Comparison of ENCODE assay signal across 14 cellular contexts in genomic region chr15:101013769-101014223, GRCh38.
DNase-seq lines count a peak whose midpoint lies in the region; ATAC-seq and TF ChIP-seq lines count a peak whose summit lies in the region.
"Had no signal": no experiment of that assay in that cellular context is flagged by ENCODE, and none has a peak within 500 bp of the region (broad histone marks: within the 10 kb centered on the region; RNA-seq: fewer than 3 reads in every experiment).

No MANE protein-coding gene starts in this region.

- H3K9me3 ChIP-seq in esophagus muscularis mucosa = no peaks in the 10 kb centered on the region
- no peaks in the 10 kb centered on the region for H3K9me3 ChIP-seq in aorta (ENCODE audit: control insufficient read depth, low read length)

- H3K4me1 ChIP-seq in esophagus muscularis mucosa (peaks cover 0 to 9% (median 4%) of the 10 kb centered on the region in 4 donors), aorta (ENCODE audit: control insufficient read depth in 1 of 2, insufficient read depth in 2 of 2, low read length in 2 of 2) (no peaks in the 10 kb centered on the region)

- 65% methylated on average over 10 of the region's 11 CpGs for WGBS in esophagus muscularis mucosa
- WGBS in aorta, 2 donors = 87 to 89% methylated on average over 11 of the region's 11 CpGs

- H3K4me1 Mint-ChIP-seq in activated CD8-positive, alpha-beta T cell treated with anti-CD3 and anti-CD28 coated beads, Interleukin-2, amount 10 ng/mL, durations not matched to agents 7 days and 5 days (ENCODE audit: low read depth) = no peaks in the 10 kb centered on the region
- H3K4me1 Mint-ChIP-seq in activated CD8-positive, alpha-beta T cell treated with anti-CD3 and anti-CD28 coated beads for 36 hours (ENCODE audit: low read depth) = peaks cover 2% of the 10 kb centered on the region
- peaks cover 1% of the 10 kb centered on the region for H3K4me1 Mint-ChIP-seq in stimulated activated effector memory CD8-positive, alpha-beta T cell treated with anti-CD3 and anti-CD28 coated beads, Interleukin-12 subunit alpha, Interleukin-12 subunit beta, amount 100 ng/mL, for 72 hours
- peaks cover 2% of the 10 kb centered on the region for H3K4me1 Mint-ChIP-seq in activated T-cell treated with anti-CD3 and anti-CD28 coated beads, Interleukin-2, amount 50 U/mL, for 4 hours (ENCODE audit: low read depth)

- H3K27me3 ChIP-seq in esophagus muscularis mucosa (peaks cover 0 to 12% (median 0%) of the 10 kb centered on the region in 4 donors), aorta (ENCODE audit: control insufficient read depth in 1 of 2, insufficient read depth in 2 of 2, low read length in 1 of 2) (no peaks in the 10 kb centered on the region)

- POLR2A ChIA-PET in activated CD8-positive, alpha-beta T cell treated with anti-CD3 and anti-CD28 coated beads, Interleukin-2, amount 10 ng/mL, durations not matched to agents 7 days and 5 days (lab: Charles Lee) = interaction anchor here (0.6 kb wide), 1 partner anchor 109 kb away, joined by 3 read pairs; no protein-coding TSS in a partner anchor
- POLR2A ChIA-PET in activated CD8-positive, alpha-beta T cell treated with anti-CD3 and anti-CD28 coated beads for 36 hours (lab: Charles Lee) = no interaction called here

- TF ChIP-seq CTCF in activated CD8-positive, alpha-beta T cell treated with anti-CD3 and anti-CD28 coated beads for 36 hours (IDR thresholded peaks at IDR 0.05) = no peak
- TF ChIP-seq CTCF in esophagus muscularis mucosa (IDR thresholded peaks at IDR 0.05) = no peak

- H3K9me3 Mint-ChIP-seq in activated CD8-positive, alpha-beta T cell treated with anti-CD3 and anti-CD28 coated beads, Interleukin-2, amount 10 ng/mL, durations not matched to agents 7 days and 5 days (ENCODE audit: insufficient read depth) = no peaks in the 10 kb centered on the region
- no peaks in the 10 kb centered on the region for H3K9me3 Mint-ChIP-seq in activated CD8-positive, alpha-beta T cell treated with anti-CD3 and anti-CD28 coated beads for 36 hours
- no peaks in the 10 kb centered on the region for H3K9me3 Mint-ChIP-seq in stimulated activated effector memory CD8-positive, alpha-beta T cell treated with anti-CD3 and anti-CD28 coated beads, Interleukin-12 subunit alpha, Interleukin-12 subunit beta, amount 100 ng/mL, for 72 hours
- no peaks in the 10 kb centered on the region for H3K9me3 Mint-ChIP-seq in activated T-cell treated with anti-CD3 and anti-CD28 coated beads, Interleukin-2, amount 50 U/mL, for 4 hours
- H3K9me3 Mint-ChIP-seq: activated CD4-positive, alpha-beta T cell treated with anti-CD3 and anti-CD28 coated beads, Interleukin-2, amount 10 ng/mL, durations not matched to agents 24 days and 14 days; CD4-positive, CD25-positive, alpha-beta regulatory T cell had no signal

- H3K4me3 Mint-ChIP-seq in activated CD8-positive, alpha-beta T cell treated with anti-CD3 and anti-CD28 coated beads, Interleukin-2, amount 10 ng/mL, durations not matched to agents 7 days and 5 days = no peak overlapping the region
- no peak overlapping the region for H3K4me3 Mint-ChIP-seq in activated CD8-positive, alpha-beta T cell treated with anti-CD3 and anti-CD28 coated beads for 36 hours
- H3K4me3 Mint-ChIP-seq in stimulated activated effector memory CD8-positive, alpha-beta T cell treated with anti-CD3 and anti-CD28 coated beads, Interleukin-12 subunit alpha, Interleukin-12 subunit beta, amount 100 ng/mL, for 72 hours = no peak overlapping the region
- H3K4me3 Mint-ChIP-seq in activated T-cell treated with anti-CD3 and anti-CD28 coated beads, Interleukin-2, amount 50 U/mL, for 4 hours = no peak overlapping the region
- H3K4me3 Mint-ChIP-seq: activated CD4-positive, alpha-beta T cell treated with anti-CD3 and anti-CD28 coated beads, Interleukin-2, amount 10 ng/mL, durations not matched to agents 24 days and 14 days; CD4-positive, CD25-positive, alpha-beta regulatory T cell had no signal

- no peak for TF ChIP-seq EP300 in esophagus muscularis mucosa (IDR thresholded peaks at IDR 0.05)

- no peak overlapping the region for H3K27ac ChIP-seq in esophagus muscularis mucosa (replicated peaks in 1 of 4)
- no peak overlapping the region for H3K27ac ChIP-seq in aorta (ENCODE audit: low read depth in 1 of 2, low read length in 2 of 2)
- H3K27ac ChIP-seq: GM23248 had no signal

- ATAC-seq in activated CD8-positive, alpha-beta T cell treated with anti-CD3 and anti-CD28 coated beads, Interleukin-2, amount 10 ng/mL, durations not matched to agents 7 days and 5 days = no peak
- ATAC-seq in activated CD8-positive, alpha-beta T cell treated with anti-CD3 and anti-CD28 coated beads for 36 hours = no peak
- peak; percentile 12 for ATAC-seq in stimulated activated effector memory CD8-positive, alpha-beta T cell treated with anti-CD3 and anti-CD28 coated beads, Interleukin-12 subunit alpha, Interleukin-12 subunit beta, amount 100 ng/mL, for 72 hours
- no peak for ATAC-seq in aorta (ENCODE audit: low FRiP score)
- no peak for ATAC-seq in activated T-cell treated with anti-CD3 and anti-CD28 coated beads, Interleukin-2, amount 50 U/mL, for 4 hours

- H3K36me3 Mint-ChIP-seq in activated CD8-positive, alpha-beta T cell treated with anti-CD3 and anti-CD28 coated beads, Interleukin-2, amount 10 ng/mL, durations not matched to agents 7 days and 5 days (ENCODE audit: low read depth) = no peaks in the 10 kb centered on the region
- H3K36me3 Mint-ChIP-seq in activated CD8-positive, alpha-beta T cell treated with anti-CD3 and anti-CD28 coated beads for 36 hours (ENCODE audit: low read depth) = no peaks in the 10 kb centered on the region
- H3K36me3 Mint-ChIP-seq in stimulated activated effector memory CD8-positive, alpha-beta T cell treated with anti-CD3 and anti-CD28 coated beads, Interleukin-12 subunit alpha, Interleukin-12 subunit beta, amount 100 ng/mL, for 72 hours = peaks cover 8% of the 10 kb centered on the region
- no peaks in the 10 kb centered on the region for H3K36me3 Mint-ChIP-seq in activated T-cell treated with anti-CD3 and anti-CD28 coated beads, Interleukin-2, amount 50 U/mL, for 4 hours (ENCODE audit: insufficient read depth)
- H3K36me3 Mint-ChIP-seq: CD4-positive, CD25-positive, alpha-beta regulatory T cell had no signal

- H3K4me3 ChIP-seq in esophagus muscularis mucosa = no peak overlapping the region
- H3K4me3 ChIP-seq in aorta (ENCODE audit: low read length in 2 of 2) = no peak overlapping the region
- H3K4me3 ChIP-seq: GM23248 had no signal

- no peak overlapping the region for H3K27ac Mint-ChIP-seq in activated CD8-positive, alpha-beta T cell treated with anti-CD3 and anti-CD28 coated beads, Interleukin-2, amount 10 ng/mL, durations not matched to agents 7 days and 5 days
- H3K27ac Mint-ChIP-seq in activated CD8-positive, alpha-beta T cell treated with anti-CD3 and anti-CD28 coated beads for 36 hours = no peak overlapping the region
- no peak overlapping the region for H3K27ac Mint-ChIP-seq in stimulated activated effector memory CD8-positive, alpha-beta T cell treated with anti-CD3 and anti-CD28 coated beads, Interleukin-12 subunit alpha, Interleukin-12 subunit beta, amount 100 ng/mL, for 72 hours
- H3K27ac Mint-ChIP-seq: activated CD4-positive, alpha-beta T cell treated with anti-CD3 and anti-CD28 coated beads, Interleukin-2, amount 10 ng/mL, durations not matched to agents 24 days and 14 days; CD4-positive, CD25-positive, alpha-beta regulatory T cell had no signal

- DNase-seq in activated CD8-positive, alpha-beta T cell treated with anti-CD3 and anti-CD28 coated beads, Interleukin-2, amount 10 ng/mL, durations not matched to agents 7 days and 5 days = peak; percentile 18
- no peak for DNase-seq in activated CD8-positive, alpha-beta T cell treated with anti-CD3 and anti-CD28 coated beads for 36 hours
- peak; percentile 33 for DNase-seq in NCI-H345 (lab: John Stamatoyannopoulos, UW)
- peak; percentile 68 for DNase-seq in esophagus muscularis mucosa (ENCODE audit: extremely low spot score)
- peak in 1 of 2 donors; percentile 42 for DNase-seq in stimulated activated effector memory CD8-positive, alpha-beta T cell treated with anti-CD3 and anti-CD28 coated beads, Interleukin-12 subunit alpha, Interleukin-12 subunit beta, amount 100 ng/mL, for 72 hours (ENCODE audit: low spot score in 2 of 2)
- DNase-seq in GM19240 (ENCODE audit: insufficient read length, low spot score) = no peak
- DNase-seq in aorta = no peak
- DNase-seq in activated T-cell treated with anti-CD3 and anti-CD28 coated beads, Interleukin-2, amount 50 U/mL, for 4 hours = no peak
- DNase-seq: activated CD4-positive, alpha-beta T cell treated with anti-CD3 and anti-CD28 coated beads, Interleukin-2, amount 10 ng/mL, durations not matched to agents 24 days and 14 days; activated gamma-delta T cell; CD4-positive, CD25-positive, alpha-beta regulatory T cell; GF-D8; GM23248; NCI-H526 had no signal

- peaks cover 7% of the 10 kb centered on the region for H3K27me3 Mint-ChIP-seq in activated CD8-positive, alpha-beta T cell treated with anti-CD3 and anti-CD28 coated beads, Interleukin-2, amount 10 ng/mL, durations not matched to agents 7 days and 5 days (ENCODE audit: low read depth)
- peaks cover 2% of the 10 kb centered on the region for H3K27me3 Mint-ChIP-seq in activated CD8-positive, alpha-beta T cell treated with anti-CD3 and anti-CD28 coated beads for 36 hours
- no peaks in the 10 kb centered on the region for H3K27me3 Mint-ChIP-seq in activated T-cell treated with anti-CD3 and anti-CD28 coated beads, Interleukin-2, amount 50 U/mL, for 4 hours (ENCODE audit: low read depth)

- no peak for TF ChIP-seq POLR2A in esophagus muscularis mucosa (IDR thresholded peaks at IDR 0.05; ENCODE audit: low read depth)

- intact Hi-C loops in activated CD8-positive, alpha-beta T cell treated with anti-CD3 and anti-CD28 coated beads for 36 hours (cut with micrococcal nuclease) = loop anchor here (2.0 kb wide), 1 partner anchor 243 kb away; no protein-coding TSS in a partner anchor
- intact Hi-C loops in esophagus muscularis mucosa (cut with DNase I) = loop anchor here (2.0 kb wide), 1 partner anchor 245 kb away; no protein-coding TSS in a partner anchor
- intact Hi-C loops in aorta (cut with DNase I) = loop anchor here (2.0 to 10.0 kb wide), 2 partner anchors 71 to 245 kb away; no protein-coding TSS in a partner anchor

- CTCF ChIA-PET in activated CD8-positive, alpha-beta T cell treated with anti-CD3 and anti-CD28 coated beads, Interleukin-2, amount 10 ng/mL, durations not matched to agents 7 days and 5 days (lab: Charles Lee) = interaction anchor here (1.1 to 11.1 kb wide), 3 partner anchors 9 to 260 kb away, joined by 3 to 235 read pairs (median 4); partner anchors contain the start of gene CHSY1
- CTCF ChIA-PET in activated CD8-positive, alpha-beta T cell treated with anti-CD3 and anti-CD28 coated beads for 36 hours (lab: Charles Lee) = interaction anchor here (0.8 to 1.6 kb wide), 7 partner anchors 19 to 261 kb away, joined by 3 to 16 read pairs (median 4); no protein-coding TSS in a partner anchor

- peaks cover 0 to 41% (median 8%) of the 10 kb centered on the region in 4 donors for H3K36me3 ChIP-seq in esophagus muscularis mucosa
- peaks cover 0 to 4% of the 10 kb centered on the region in 2 donors for H3K36me3 ChIP-seq in aorta (ENCODE audit: control insufficient read depth in 1 of 2, insufficient read depth in 2 of 2, low read length in 1 of 2)

Comparison
In these comparisons a context has a peak if more than half of its experiments do, and no peak if none do; other contexts are left out.
1. DNase-seq: peak in activated CD8-positive, alpha-beta T cell treated with anti-CD3 and anti-CD28 coated beads, Interleukin-2, amount 10 ng/mL, durations not matched to agents 7 days and 5 days (single experiment), NCI-H345 (single experiment) and esophagus muscularis mucosa (single experiment); none in activated CD8-positive, alpha-beta T cell treated with anti-CD3 and anti-CD28 coated beads for 36 hours (single experiment), GM19240 (single experiment), aorta (0 of 2) and activated T-cell treated with anti-CD3 and anti-CD28 coated beads, Interleukin-2, amount 50 U/mL, for 4 hours (single experiment).